ENCODE assay signal across 31 cellular contexts in the genomic region with DNA sequence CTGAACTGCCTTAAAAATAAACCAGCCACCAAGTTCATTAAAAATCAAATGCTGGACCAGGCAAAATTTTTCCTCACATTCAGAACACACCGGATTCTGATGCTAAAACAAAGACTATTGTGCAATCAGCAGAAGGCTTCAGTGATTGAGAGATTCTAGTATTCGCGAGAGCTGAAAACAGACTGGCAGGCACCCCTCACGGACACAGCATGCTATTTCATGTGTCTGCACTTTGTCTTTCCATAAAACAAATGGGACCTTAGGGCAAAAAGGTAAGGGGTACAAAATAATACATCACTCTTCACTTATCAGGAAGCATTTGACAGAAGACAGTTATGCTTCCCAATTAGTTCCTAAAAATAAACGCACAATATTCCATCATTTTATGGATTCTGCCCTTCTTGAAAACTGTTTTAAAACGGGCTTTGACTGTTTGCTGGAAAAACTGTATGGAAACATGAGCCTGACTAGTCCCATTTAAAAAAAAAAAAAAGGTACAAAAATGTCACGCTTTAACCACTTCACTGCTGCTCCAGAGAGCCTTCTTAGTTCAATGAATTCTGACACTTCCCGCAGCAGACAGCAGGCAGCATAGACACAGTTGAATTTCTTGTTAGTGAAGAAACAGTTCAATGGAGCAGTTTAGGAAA.
DNase-seq lines count a peak whose midpoint lies in the region; TF ChIP-seq lines count a peak whose summit lies in the region.
"Had no signal": no experiment of that assay in that cellular context is flagged by ENCODE, and none has a peak within 500 bp of the region (broad histone marks: within the 10 kb centered on the region; RNA-seq: fewer than 3 reads in every experiment).

No MANE protein-coding gene starts in this region.

- H3K18ac ChIP-seq in trophoblast cell (ENCODE audit: low read length), result no peak overlapping the region

- H3K4me3 ChIP-seq in HEK293 (ENCODE audit: low read depth, low read length) (no peak overlapping the region), trophoblast cell (ENCODE audit: low read depth, low read length) (no peak overlapping the region), suprapubic skin (no peak overlapping the region)
- H3K4me3 ChIP-seq: ovary, Peyer's patch, SJCRH30 had no signal

- H3K36me3 ChIP-seq in HEK293 (ENCODE audit: control insufficient read depth in 2 of 2, insufficient read depth in 1 of 2, low read length in 2 of 2) (no peaks in the 10 kb centered on the region), trophoblast cell (ENCODE audit: control insufficient read depth in 1 of 2, insufficient read depth in 2 of 2, low read length in 2 of 2) (no peaks in the 10 kb centered on the region), suprapubic skin (no peaks in the 10 kb centered on the region)
- H3K36me3 ChIP-seq: left ventricle myocardium inferior, ovary, Peyer's patch, SJCRH30, thoracic aorta had no signal

- no peak for TF ChIP-seq EP300 in suprapubic skin (IDR thresholded peaks at IDR 0.05)

- H4K12ac ChIP-seq in trophoblast cell (ENCODE audit: low read depth, low read length), result no peak overlapping the region

- CTCF ChIA-PET in HEK293 (lab: Yijun Ruan, JAX), result interaction anchor here (1.3 kb wide), 1 partner anchor 85 kb away, joined by 6 read pairs; no protein-coding TSS in a partner anchor

- no peak overlapping the region for H3K4me2 ChIP-seq in trophoblast cell (ENCODE audit: low read length)
- H3K4me2 ChIP-seq: KMS-11 had no signal

- no peak overlapping the region for H3K9ac ChIP-seq in trophoblast cell (ENCODE audit: low read length)
- H3K9ac ChIP-seq: KMS-11 had no signal

- H3K79me2 ChIP-seq in trophoblast cell (ENCODE audit: control insufficient read depth, insufficient read depth, low read length, poor library complexity), result peaks cover 4% of the 10 kb centered on the region

- H3K27ac ChIP-seq in HEK293 (ENCODE audit: extremely low read depth, low read depth, low read length), result no peak overlapping the region
- H3K27ac ChIP-seq in trophoblast cell (ENCODE audit: low read depth, low read length), result peak overlapping the region; percentile 33
- H3K27ac ChIP-seq in suprapubic skin, result no peak overlapping the region
- H3K27ac ChIP-seq: KMS-11, ovary, Peyer's patch, SJCRH30, thoracic aorta had no signal

- DNase-seq in NCI-H69 (lab: John Stamatoyannopoulos, UW), result peak; percentile 33
- peak; percentile 12 for DNase-seq in fibroblast of gingiva (ENCODE audit: low read depth)
- no peak for DNase-seq in trophoblast cell
- no peak for DNase-seq in suprapubic skin (ENCODE audit: low spot score in 2 of 2)
- no peak for DNase-seq in HCEC 1CT
- no peak for DNase-seq in SHP77 treated with DMSO at 0.1 percent for 48 hours (lab: John Stamatoyannopoulos, UW)
- DNase-seq: activated CD4-positive, alpha-beta T cell treated with anti-CD3 and anti-CD28 coated beads for 1 hour; activated CD8-positive, alpha-beta T cell treated with anti-CD3 and anti-CD28 coated beads, Interleukin-2, amount 10 ng/mL, durations not matched to agents 7 days and 5 days; activated effector memory CD4-positive, alpha-beta T cell treated with anti-CD3 and anti-CD28 coated beads, Interleukin-2, amount 50 U/mL, for 16 hours; CD4-positive, alpha-beta memory T cell; DMS 273 treated with DMSO at 0.1 percent for 48 hours; effector CD4-positive, alpha-beta T cell; erythroblast; foreskin melanocyte; HFFc6; hippocampal formation; immature natural killer cell; left ventricle myocardium inferior; MV-4-11; naive thymus-derived CD8-positive, alpha-beta T cell; NCI-H1930; NCI-H446 treated with DMSO at 0.1 percent for 48 hours; ovary; Peyer's patch; stimulated activated CD4-positive, alpha-beta T cell treated with anti-CD3 and anti-CD28 coated beads, Interleukin-4, amount 100 ng/mL, for 24 hours; stimulated activated naive B cell treated with anti-CD40 and anti-IgM and Interleukin-4, amounts not matched to agents 10 μg/mL and 1 μg/mL and 100 μg/mL, for 72 hours; T-helper 1 cell had no signal

- no peak overlapping the region for H4K91ac ChIP-seq in trophoblast cell (ENCODE audit: low read depth, low read length)

- H3K9me3 ChIP-seq in HEK293 (ENCODE audit: control insufficient read depth, insufficient read depth, low read depth, low read length) (no peaks in the 10 kb centered on the region), trophoblast cell (ENCODE audit: insufficient read depth, low read depth, low read length) (no peaks in the 10 kb centered on the region), suprapubic skin (no peaks in the 10 kb centered on the region)
- H3K9me3 ChIP-seq: left ventricle myocardium inferior, ovary, Peyer's patch, SJCRH30, thoracic aorta had no signal

- H4K8ac ChIP-seq in trophoblast cell (ENCODE audit: low read depth, low read length), result no peak overlapping the region

- no peak overlapping the region for H3K14ac ChIP-seq in trophoblast cell (ENCODE audit: low read length)

- POLR2A ChIA-PET in HEK293 (lab: Yijun Ruan, JAX), result no interaction called here

- peaks cover 7% of the 10 kb centered on the region for H3K4me1 ChIP-seq in HEK293 (ENCODE audit: control insufficient read depth, insufficient read depth, low read length)
- H3K4me1 ChIP-seq in trophoblast cell (ENCODE audit: control insufficient read depth in 1 of 2, insufficient read depth in 2 of 2, low read length in 2 of 2), result peaks cover 18 to 29% of the 10 kb centered on the region in 2 experiments
- H3K4me1 ChIP-seq in suprapubic skin, result peaks cover 7% of the 10 kb centered on the region

- TF ChIP-seq POLR2A in suprapubic skin (IDR thresholded peaks at IDR 0.05), result no peak

- H2AK5ac ChIP-seq in trophoblast cell (ENCODE audit: low read length), result no peak overlapping the region

- H3K27me3 ChIP-seq in trophoblast cell (ENCODE audit: insufficient read depth, low read length) (no peaks in the 10 kb centered on the region), suprapubic skin (no peaks in the 10 kb centered on the region)
- H3K27me3 ChIP-seq: ovary, Peyer's patch, SJCRH30 had no signal

- H2BK5ac ChIP-seq in trophoblast cell (ENCODE audit: low read depth, low read length, poor library complexity), result no peak overlapping the region

- no peak overlapping the region for H3K23ac ChIP-seq in trophoblast cell (ENCODE audit: low read length)

- H3K4ac ChIP-seq in trophoblast cell (ENCODE audit: low read depth, low read length), result no peak overlapping the region

- TF ChIP-seq CTCF in HEK293 (tag by site-specific recombination; IDR thresholded peaks at IDR 0.05), result no peak
- TF ChIP-seq CTCF in suprapubic skin (IDR thresholded peaks at IDR 0.05), result no peak

- no peak overlapping the region for H2AFZ ChIP-seq in trophoblast cell (ENCODE audit: insufficient read depth, low read length, poor library complexity)

- WGBS in trophoblast cell (ENCODE audit: extremely low coverage, insufficient coverage, insufficient read length), result no CpG with 5 or more reads among the region's 8 CpGs
- WGBS in suprapubic skin, result 65% methylated on average over 8 of the region's 8 CpGs

- peaks cover 18% of the 10 kb centered on the region for H3K79me1 ChIP-seq in trophoblast cell (ENCODE audit: low read length)

- H2BK12ac ChIP-seq in trophoblast cell (ENCODE audit: low read length), result no peak overlapping the region

- no peak overlapping the region for H2BK120ac ChIP-seq in trophoblast cell (ENCODE audit: insufficient read depth, low read length, poor library complexity)

TF ChIP-seq in HEK293, 187 proteins besides CTCF, POLR2A, EP300 and RAD21 (continues in another document):
- TF ChIP-seq, protein P1, sequence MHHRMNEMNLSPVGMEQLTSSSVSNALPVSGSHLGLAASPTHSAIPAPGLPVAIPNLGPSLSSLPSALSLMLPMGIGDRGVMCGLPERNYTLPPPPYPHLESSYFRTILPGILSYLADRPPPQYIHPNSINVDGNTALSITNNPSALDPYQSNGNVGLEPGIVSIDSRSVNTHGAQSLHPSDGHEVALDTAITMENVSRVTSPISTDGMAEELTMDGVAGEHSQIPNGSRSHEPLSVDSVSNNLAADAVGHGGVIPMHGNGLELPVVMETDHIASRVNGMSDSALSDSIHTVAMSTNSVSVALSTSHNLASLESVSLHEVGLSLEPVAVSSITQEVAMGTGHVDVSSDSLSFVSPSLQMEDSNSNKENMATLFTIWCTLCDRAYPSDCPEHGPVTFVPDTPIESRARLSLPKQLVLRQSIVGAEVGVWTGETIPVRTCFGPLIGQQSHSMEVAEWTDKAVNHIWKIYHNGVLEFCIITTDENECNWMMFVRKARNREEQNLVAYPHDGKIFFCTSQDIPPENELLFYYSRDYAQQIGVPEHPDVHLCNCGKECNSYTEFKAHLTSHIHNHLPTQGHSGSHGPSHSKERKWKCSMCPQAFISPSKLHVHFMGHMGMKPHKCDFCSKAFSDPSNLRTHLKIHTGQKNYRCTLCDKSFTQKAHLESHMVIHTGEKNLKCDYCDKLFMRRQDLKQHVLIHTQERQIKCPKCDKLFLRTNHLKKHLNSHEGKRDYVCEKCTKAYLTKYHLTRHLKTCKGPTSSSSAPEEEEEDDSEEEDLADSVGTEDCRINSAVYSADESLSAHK (tag by site-specific recombination; IDR thresholded peaks at IDR 0.05), result 0 out of 2 replicates have a peak, but pooled peaks have one; percentile 35
- TF ChIP-seq, protein P2, sequence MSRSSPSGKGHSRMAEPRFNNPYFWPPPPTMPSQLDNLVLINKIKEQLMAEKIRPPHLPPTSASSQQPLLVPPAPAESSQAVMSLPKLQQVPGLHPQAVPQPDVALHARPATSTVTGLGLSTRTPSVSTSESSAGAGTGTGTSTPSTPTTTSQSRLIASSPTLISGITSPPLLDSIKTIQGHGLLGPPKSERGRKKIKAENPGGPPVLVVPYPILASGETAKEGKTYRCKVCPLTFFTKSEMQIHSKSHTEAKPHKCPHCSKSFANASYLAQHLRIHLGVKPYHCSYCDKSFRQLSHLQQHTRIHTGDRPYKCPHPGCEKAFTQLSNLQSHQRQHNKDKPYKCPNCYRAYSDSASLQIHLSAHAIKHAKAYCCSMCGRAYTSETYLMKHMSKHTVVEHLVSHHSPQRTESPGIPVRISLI (tag by site-specific recombination; IDR thresholded peaks at IDR 0.05), result 0 out of 2 replicates have a peak, but pooled peaks have one; percentile 11
- no peak for TF ChIP-seq ZNF433 (tag by site-specific recombination; IDR thresholded peaks at IDR 0.05; ENCODE audit: low read depth)
- TF ChIP-seq, protein P3, sequence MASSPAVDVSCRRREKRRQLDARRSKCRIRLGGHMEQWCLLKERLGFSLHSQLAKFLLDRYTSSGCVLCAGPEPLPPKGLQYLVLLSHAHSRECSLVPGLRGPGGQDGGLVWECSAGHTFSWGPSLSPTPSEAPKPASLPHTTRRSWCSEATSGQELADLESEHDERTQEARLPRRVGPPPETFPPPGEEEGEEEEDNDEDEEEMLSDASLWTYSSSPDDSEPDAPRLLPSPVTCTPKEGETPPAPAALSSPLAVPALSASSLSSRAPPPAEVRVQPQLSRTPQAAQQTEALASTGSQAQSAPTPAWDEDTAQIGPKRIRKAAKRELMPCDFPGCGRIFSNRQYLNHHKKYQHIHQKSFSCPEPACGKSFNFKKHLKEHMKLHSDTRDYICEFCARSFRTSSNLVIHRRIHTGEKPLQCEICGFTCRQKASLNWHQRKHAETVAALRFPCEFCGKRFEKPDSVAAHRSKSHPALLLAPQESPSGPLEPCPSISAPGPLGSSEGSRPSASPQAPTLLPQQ (tag by site-specific recombination; IDR thresholded peaks at IDR 0.05), result peak; percentile 92

Comparison
In these comparisons a context has a peak if more than half of its experiments do, and no peak if none do; other contexts are left out.
1. DNase-seq: peak in NCI-H69 (single experiment) and fibroblast of gingiva (single experiment); none in trophoblast cell (0 of 2), suprapubic skin (0 of 2), HCEC 1CT (single experiment) and SHP77 treated with DMSO at 0.1 percent for 48 hours (single experiment).